In the genomic region with DNA sequence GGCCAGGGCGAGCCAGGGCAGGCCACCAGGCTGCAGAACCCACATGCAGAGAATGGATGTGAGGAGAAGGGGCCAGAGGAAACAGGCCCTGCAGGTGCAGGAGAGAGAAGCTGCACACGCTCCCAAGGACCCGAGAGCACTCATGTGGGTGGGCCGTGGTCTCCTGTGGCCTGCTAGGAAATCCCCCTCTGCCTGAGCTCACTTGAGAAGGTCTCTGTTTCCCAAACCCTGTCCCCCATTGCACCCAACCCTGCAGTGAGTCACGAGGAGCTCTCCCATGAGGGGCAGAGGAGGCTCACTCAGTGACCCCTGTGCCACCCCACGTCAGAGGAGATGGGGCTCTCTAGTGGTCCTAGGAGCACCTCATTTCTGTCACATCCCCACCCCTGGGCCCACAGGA, we compare ENCODE assay signal across 11 cellular contexts.
A peak's percentile ranks its signal among the peaks of the same experiment; 100 is the strongest.
DNase-seq lines count a peak whose midpoint lies in the region; ATAC-seq and TF ChIP-seq lines count a peak whose summit lies in the region.
"Had no signal": no experiment of that assay in that cellular context is flagged by ENCODE, and none has a peak within 500 bp of the region (broad histone marks: within the 10 kb centered on the region; RNA-seq: fewer than 3 reads in every experiment).

No MANE protein-coding gene starts in this region.

- CTCF ChIA-PET in CD4-positive, alpha-beta memory T cell (lab: Charles Lee; ENCODE audit: partially characterized antibody) = interaction anchor here (0.8 to 11.9 kb wide), 11 partner anchors 22 to 236 kb away, joined by 3 to 174 read pairs (median 6); no protein-coding TSS in a partner anchor

- no peaks in the 10 kb centered on the region for H3K9me3 Mint-ChIP-seq in CD4-positive, alpha-beta memory T cell
- no peaks in the 10 kb centered on the region for H3K9me3 Mint-ChIP-seq in endodermal cell

- intact Hi-C loops in CD4-positive, alpha-beta memory T cell (cut with micrococcal nuclease) = no loop called here
- intact Hi-C loops in colonic mucosa (cut with DNase I) = loop anchor here (2.0 to 10.0 kb wide), 2 partner anchors 53 to 223 kb away; no protein-coding TSS in a partner anchor

- 83 to 90% methylated on average over 2 to 6 of the region's 6 CpGs for WGBS in endodermal cell (ENCODE audit: insufficient coverage in 1 of 2, insufficient read length in 1 of 2), 2 experiments

- no peak overlapping the region for H3K9ac ChIP-seq in endodermal cell (ENCODE audit: extremely low read depth, low read length, poor library complexity, severe bottlenecking)
- peak overlapping the region in 1 of 2 donors; percentile 37 for H3K9ac ChIP-seq in colonic mucosa (ENCODE audit: low read depth in 2 of 2, low read length in 2 of 2)

- H3K9me3 ChIP-seq in CD4-positive, alpha-beta memory T cell (ENCODE audit: control insufficient read depth in 1 of 2, low read length in 2 of 2) = no peaks in the 10 kb centered on the region
- H3K9me3 ChIP-seq in endodermal cell (ENCODE audit: control insufficient read depth, low read length) (no peaks in the 10 kb centered on the region), colonic mucosa (no peaks in the 10 kb centered on the region)

- DNase-seq in CD4-positive, alpha-beta memory T cell = peak in 1 of 5 donors; percentile 58
- DNase-seq in activated CD8-positive, alpha-beta memory T cell treated with anti-CD3 and anti-CD28 coated beads, Interleukin-2, amount 50 U/mL, for 48 hours = peak; percentile 84
- peak; percentile 50 for DNase-seq in stimulated activated CD4-positive, alpha-beta T cell treated with anti-CD3 and anti-CD28 coated beads, Interleukin-12 subunit alpha, Interleukin-12 subunit beta, amount 100 ng/mL, for 4 hours
- DNase-seq in NCI-H2171 (lab: John Stamatoyannopoulos, UW) (no peak), endodermal cell (no peak), colonic mucosa (no peak)
- DNase-seq: HCEC 1CT had no signal

- H3K36me3 ChIP-seq in CD4-positive, alpha-beta memory T cell (ENCODE audit: insufficient read depth, low read length) = no peaks in the 10 kb centered on the region
- H3K36me3 ChIP-seq in endodermal cell (ENCODE audit: control insufficient read depth, insufficient read depth, low read length) (no peaks in the 10 kb centered on the region), colonic mucosa (no peaks in the 10 kb centered on the region)

- H3K4me1 ChIP-seq in CD4-positive, alpha-beta memory T cell (ENCODE audit: insufficient read depth, low read length) = peaks cover 87% of the 10 kb centered on the region
- H3K4me1 ChIP-seq in endodermal cell (ENCODE audit: control insufficient read depth, insufficient read depth, low read length) = no peaks in the 10 kb centered on the region
- peaks cover 10% of the 10 kb centered on the region for H3K4me1 ChIP-seq in colonic mucosa

- TF ChIP-seq CTCF in endodermal cell (conservative IDR thresholded peaks at IDR 0.05) (no peak), colonic mucosa (IDR thresholded peaks at IDR 0.05) (no peak)

- H3K27me3 Mint-ChIP-seq in CD4-positive, alpha-beta memory T cell = no peaks in the 10 kb centered on the region
- peaks cover 29% of the 10 kb centered on the region for H3K27me3 Mint-ChIP-seq in endodermal cell (ENCODE audit: insufficient read depth)

- peak overlapping the region in 3 of 8 donors; percentile 2 to 69 (median 42) for H3K4me3 Mint-ChIP-seq in CD4-positive, alpha-beta memory T cell
- H3K4me3 Mint-ChIP-seq in endodermal cell = no peak overlapping the region

- no peaks in the 10 kb centered on the region for H3K36me3 Mint-ChIP-seq in CD4-positive, alpha-beta memory T cell
- no peaks in the 10 kb centered on the region for H3K36me3 Mint-ChIP-seq in endodermal cell (ENCODE audit: low read depth)

- peak overlapping the region; percentile 93 to 99 (median 97) for H3K27ac Mint-ChIP-seq in CD4-positive, alpha-beta memory T cell
- no peak overlapping the region for H3K27ac Mint-ChIP-seq in endodermal cell

- POLR2A ChIA-PET in CD4-positive, alpha-beta memory T cell (lab: Charles Lee; ENCODE audit: partially characterized antibody) = interaction anchor here (0.6 to 10.9 kb wide), 13 partner anchors 18 to 228 kb away, joined by 3 to 316 read pairs (median 10); a partner anchor contains a TSS

- H3K4me1 Mint-ChIP-seq in CD4-positive, alpha-beta memory T cell = peaks cover 59 to 92% (median 73%) of the 10 kb centered on the region in 4 donors
- peaks cover 7% of the 10 kb centered on the region for H3K4me1 Mint-ChIP-seq in endodermal cell

- ATAC-seq in HG02588 (IDR thresholded peaks at IDR 0.05; ENCODE audit: unreplicated experiment) (peak; percentile 31), HG03175 (IDR thresholded peaks at IDR 0.05; ENCODE audit: unreplicated experiment) (no peak)

- peak overlapping the region; percentile 86 for H3K27ac ChIP-seq in CD4-positive, alpha-beta memory T cell (ENCODE audit: low read depth, low read length)
- H3K27ac ChIP-seq in endodermal cell (ENCODE audit: low read depth, low read length) (no peak overlapping the region), colonic mucosa (no peak overlapping the region)
- H3K27ac ChIP-seq: C4-2B had no signal

- H3K4me3 ChIP-seq in CD4-positive, alpha-beta memory T cell (ENCODE audit: low read length in 2 of 2) = no peak overlapping the region
- H3K4me3 ChIP-seq in endodermal cell (ENCODE audit: low read length) (no peak overlapping the region), colonic mucosa (no peak overlapping the region)
- H3K4me3 ChIP-seq: smooth muscle cell had no signal

- H3K27me3 ChIP-seq in CD4-positive, alpha-beta memory T cell (ENCODE audit: insufficient read depth, low read length) = no peaks in the 10 kb centered on the region
- H3K27me3 ChIP-seq in endodermal cell (ENCODE audit: control insufficient read depth, insufficient read depth, low read length, poor library complexity, severe bottlenecking) (peaks cover 21% of the 10 kb centered on the region), colonic mucosa (no peaks in the 10 kb centered on the region)

Comparison
In these comparisons a context has a peak if more than half of its experiments do, and no peak if none do; other contexts are left out.
1. DNase-seq: peak in activated CD8-positive, alpha-beta memory T cell treated with anti-CD3 and anti-CD28 coated beads, Interleukin-2, amount 50 U/mL, for 48 hours (single experiment) and stimulated activated CD4-positive, alpha-beta T cell treated with anti-CD3 and anti-CD28 coated beads, Interleukin-12 subunit alpha, Interleukin-12 subunit beta, amount 100 ng/mL, for 4 hours (single experiment); none in NCI-H2171 (single experiment), endodermal cell (single experiment) and colonic mucosa (single experiment).